In the genomic region with DNA sequence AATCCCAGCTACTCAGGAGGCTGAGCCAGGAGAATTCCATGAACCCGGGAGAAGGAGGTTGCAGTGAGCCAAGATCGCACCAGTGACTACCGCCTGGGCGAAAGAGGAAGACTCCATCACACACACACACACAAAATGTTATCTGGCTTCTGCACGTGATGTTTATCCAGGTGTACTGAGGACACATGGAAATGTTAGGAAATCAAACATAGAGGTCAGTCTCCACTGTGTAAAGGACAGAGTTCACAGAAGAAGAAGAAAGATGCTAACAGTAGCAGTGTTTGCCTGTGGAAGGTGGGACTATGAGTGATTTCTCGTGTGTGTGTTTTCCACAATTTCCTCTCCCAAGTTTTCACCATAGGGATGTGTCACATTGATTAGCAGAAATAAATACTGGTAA, we compare ENCODE assay signal across 1 cellular context.
A peak's percentile ranks its signal among the peaks of the same experiment; 100 is the strongest.
TF ChIP-seq lines count a peak whose summit lies in the region.

No MANE protein-coding gene starts in this region.

TF ChIP-seq in HepG2, 621 proteins besides CTCF, POLR2A, EP300 and RAD21 (continued from another document and continues in another):
- TF ChIP-seq MEIS2 (CRISPR knock-in tag; IDR thresholded peaks at IDR 0.05): no peak
- TF ChIP-seq, protein P1, sequence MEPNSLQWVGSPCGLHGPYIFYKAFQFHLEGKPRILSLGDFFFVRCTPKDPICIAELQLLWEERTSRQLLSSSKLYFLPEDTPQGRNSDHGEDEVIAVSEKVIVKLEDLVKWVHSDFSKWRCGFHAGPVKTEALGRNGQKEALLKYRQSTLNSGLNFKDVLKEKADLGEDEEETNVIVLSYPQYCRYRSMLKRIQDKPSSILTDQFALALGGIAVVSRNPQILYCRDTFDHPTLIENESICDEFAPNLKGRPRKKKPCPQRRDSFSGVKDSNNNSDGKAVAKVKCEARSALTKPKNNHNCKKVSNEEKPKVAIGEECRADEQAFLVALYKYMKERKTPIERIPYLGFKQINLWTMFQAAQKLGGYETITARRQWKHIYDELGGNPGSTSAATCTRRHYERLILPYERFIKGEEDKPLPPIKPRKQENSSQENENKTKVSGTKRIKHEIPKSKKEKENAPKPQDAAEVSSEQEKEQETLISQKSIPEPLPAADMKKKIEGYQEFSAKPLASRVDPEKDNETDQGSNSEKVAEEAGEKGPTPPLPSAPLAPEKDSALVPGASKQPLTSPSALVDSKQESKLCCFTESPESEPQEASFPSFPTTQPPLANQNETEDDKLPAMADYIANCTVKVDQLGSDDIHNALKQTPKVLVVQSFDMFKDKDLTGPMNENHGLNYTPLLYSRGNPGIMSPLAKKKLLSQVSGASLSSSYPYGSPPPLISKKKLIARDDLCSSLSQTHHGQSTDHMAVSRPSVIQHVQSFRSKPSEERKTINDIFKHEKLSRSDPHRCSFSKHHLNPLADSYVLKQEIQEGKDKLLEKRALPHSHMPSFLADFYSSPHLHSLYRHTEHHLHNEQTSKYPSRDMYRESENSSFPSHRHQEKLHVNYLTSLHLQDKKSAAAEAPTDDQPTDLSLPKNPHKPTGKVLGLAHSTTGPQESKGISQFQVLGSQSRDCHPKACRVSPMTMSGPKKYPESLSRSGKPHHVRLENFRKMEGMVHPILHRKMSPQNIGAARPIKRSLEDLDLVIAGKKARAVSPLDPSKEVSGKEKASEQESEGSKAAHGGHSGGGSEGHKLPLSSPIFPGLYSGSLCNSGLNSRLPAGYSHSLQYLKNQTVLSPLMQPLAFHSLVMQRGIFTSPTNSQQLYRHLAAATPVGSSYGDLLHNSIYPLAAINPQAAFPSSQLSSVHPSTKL (CRISPR knock-in tag; IDR thresholded peaks at IDR 0.05): peak; percentile 97
- TF ChIP-seq PPARG (CRISPR knock-in tag; conservative IDR thresholded peaks at IDR 0.05): peak; percentile 86
- TF ChIP-seq, protein P2, sequence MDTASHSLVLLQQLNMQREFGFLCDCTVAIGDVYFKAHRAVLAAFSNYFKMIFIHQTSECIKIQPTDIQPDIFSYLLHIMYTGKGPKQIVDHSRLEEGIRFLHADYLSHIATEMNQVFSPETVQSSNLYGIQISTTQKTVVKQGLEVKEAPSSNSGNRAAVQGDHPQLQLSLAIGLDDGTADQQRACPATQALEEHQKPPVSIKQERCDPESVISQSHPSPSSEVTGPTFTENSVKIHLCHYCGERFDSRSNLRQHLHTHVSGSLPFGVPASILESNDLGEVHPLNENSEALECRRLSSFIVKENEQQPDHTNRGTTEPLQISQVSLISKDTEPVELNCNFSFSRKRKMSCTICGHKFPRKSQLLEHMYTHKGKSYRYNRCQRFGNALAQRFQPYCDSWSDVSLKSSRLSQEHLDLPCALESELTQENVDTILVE (CRISPR knock-in tag; IDR thresholded peaks at IDR 0.05): peak; percentile 28; the same call in 1 of the 2 replicates
- TF ChIP-seq U2AF2 (IDR thresholded peaks at IDR 0.05; ENCODE audit: low read depth, low read length): no peak
- TF ChIP-seq ZFP36L2 (CRISPR knock-in tag; IDR thresholded peaks at IDR 0.05): no peak
- no peak for TF ChIP-seq ZNF780A (CRISPR knock-in tag; IDR thresholded peaks at IDR 0.05)
- TF ChIP-seq ZNF354B (CRISPR knock-in tag; IDR thresholded peaks at IDR 0.05): no peak
- TF ChIP-seq POLR2AphosphoS5 (IDR thresholded peaks at IDR 0.05; ENCODE audit: low read depth, low read length): no peak
- TF ChIP-seq HMG20B (CRISPR knock-in tag; conservative IDR thresholded peaks at IDR 0.05): 0 out of 2 replicates have a peak, but pooled peaks have one; percentile 51
- TF ChIP-seq NR1H2 (CRISPR knock-in tag; IDR thresholded peaks at IDR 0.05; ENCODE audit: borderline replicate concordance, low read depth): no peak
- no peak for TF ChIP-seq CAMTA2 (CRISPR knock-in tag; IDR thresholded peaks at IDR 0.05; ENCODE audit: borderline replicate concordance)
- TF ChIP-seq PLRG1 (conservative IDR thresholded peaks at IDR 0.05): no peak
- TF ChIP-seq THYN1 (CRISPR knock-in tag; IDR thresholded peaks at IDR 0.05; ENCODE audit: borderline replicate concordance, low read depth): no peak
- TF ChIP-seq, protein P3, sequence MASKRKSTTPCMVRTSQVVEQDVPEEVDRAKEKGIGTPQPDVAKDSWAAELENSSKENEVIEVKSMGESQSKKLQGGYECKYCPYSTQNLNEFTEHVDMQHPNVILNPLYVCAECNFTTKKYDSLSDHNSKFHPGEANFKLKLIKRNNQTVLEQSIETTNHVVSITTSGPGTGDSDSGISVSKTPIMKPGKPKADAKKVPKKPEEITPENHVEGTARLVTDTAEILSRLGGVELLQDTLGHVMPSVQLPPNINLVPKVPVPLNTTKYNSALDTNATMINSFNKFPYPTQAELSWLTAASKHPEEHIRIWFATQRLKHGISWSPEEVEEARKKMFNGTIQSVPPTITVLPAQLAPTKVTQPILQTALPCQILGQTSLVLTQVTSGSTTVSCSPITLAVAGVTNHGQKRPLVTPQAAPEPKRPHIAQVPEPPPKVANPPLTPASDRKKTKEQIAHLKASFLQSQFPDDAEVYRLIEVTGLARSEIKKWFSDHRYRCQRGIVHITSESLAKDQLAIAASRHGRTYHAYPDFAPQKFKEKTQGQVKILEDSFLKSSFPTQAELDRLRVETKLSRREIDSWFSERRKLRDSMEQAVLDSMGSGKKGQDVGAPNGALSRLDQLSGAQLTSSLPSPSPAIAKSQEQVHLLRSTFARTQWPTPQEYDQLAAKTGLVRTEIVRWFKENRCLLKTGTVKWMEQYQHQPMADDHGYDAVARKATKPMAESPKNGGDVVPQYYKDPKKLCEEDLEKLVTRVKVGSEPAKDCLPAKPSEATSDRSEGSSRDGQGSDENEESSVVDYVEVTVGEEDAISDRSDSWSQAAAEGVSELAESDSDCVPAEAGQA (IDR thresholded peaks at IDR 0.05; ENCODE audit: low read depth): no peak; the same call in 1 of the 2 replicates
- TF ChIP-seq, protein P3 (CRISPR knock-in tag; IDR thresholded peaks at IDR 0.05; ENCODE audit: borderline replicate concordance): no peak
- TF ChIP-seq, protein P4, sequence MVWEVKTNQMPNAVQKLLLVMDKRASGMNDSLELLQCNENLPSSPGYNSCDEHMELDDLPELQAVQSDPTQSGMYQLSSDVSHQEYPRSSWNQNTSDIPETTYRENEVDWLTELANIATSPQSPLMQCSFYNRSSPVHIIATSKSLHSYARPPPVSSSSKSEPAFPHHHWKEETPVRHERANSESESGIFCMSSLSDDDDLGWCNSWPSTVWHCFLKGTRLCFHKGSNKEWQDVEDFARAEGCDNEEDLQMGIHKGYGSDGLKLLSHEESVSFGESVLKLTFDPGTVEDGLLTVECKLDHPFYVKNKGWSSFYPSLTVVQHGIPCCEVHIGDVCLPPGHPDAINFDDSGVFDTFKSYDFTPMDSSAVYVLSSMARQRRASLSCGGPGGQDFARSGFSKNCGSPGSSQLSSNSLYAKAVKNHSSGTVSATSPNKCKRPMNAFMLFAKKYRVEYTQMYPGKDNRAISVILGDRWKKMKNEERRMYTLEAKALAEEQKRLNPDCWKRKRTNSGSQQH (CRISPR knock-in tag; IDR thresholded peaks at IDR 0.05; ENCODE audit: low read depth): 0 out of 2 replicates have a peak, but pooled peaks have one; percentile 47
- peak; percentile 92 for TF ChIP-seq ELF3 (CRISPR knock-in tag; IDR thresholded peaks at IDR 0.05)
- TF ChIP-seq ZNF746 (CRISPR knock-in tag; IDR thresholded peaks at IDR 0.05): peak; percentile 27; the same call in 1 of the 2 replicates
- peak; percentile 95 for TF ChIP-seq DPF2 (CRISPR knock-in tag; IDR thresholded peaks at IDR 0.05; ENCODE audit: borderline replicate concordance, low read depth)
- no peak for TF ChIP-seq ZNF256 (CRISPR knock-in tag; conservative IDR thresholded peaks at IDR 0.05)
- no peak for TF ChIP-seq ZNF484 (CRISPR knock-in tag; IDR thresholded peaks at IDR 0.05; ENCODE audit: borderline replicate concordance, low read depth)
- no peak for TF ChIP-seq RFXANK (CRISPR knock-in tag; IDR thresholded peaks at IDR 0.05)
- TF ChIP-seq, protein P5, sequence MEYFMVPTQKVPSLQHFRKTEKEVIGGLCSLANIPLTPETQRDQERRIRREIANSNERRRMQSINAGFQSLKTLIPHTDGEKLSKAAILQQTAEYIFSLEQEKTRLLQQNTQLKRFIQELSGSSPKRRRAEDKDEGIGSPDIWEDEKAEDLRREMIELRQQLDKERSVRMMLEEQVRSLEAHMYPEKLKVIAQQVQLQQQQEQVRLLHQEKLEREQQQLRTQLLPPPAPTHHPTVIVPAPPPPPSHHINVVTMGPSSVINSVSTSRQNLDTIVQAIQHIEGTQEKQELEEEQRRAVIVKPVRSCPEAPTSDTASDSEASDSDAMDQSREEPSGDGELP (IDR thresholded peaks at IDR 0.05; ENCODE audit: borderline replicate concordance, low read depth): peak; percentile 97
- no peak for TF ChIP-seq MZF1 (CRISPR knock-in tag; IDR thresholded peaks at IDR 0.05; ENCODE audit: borderline replicate concordance)
- TF ChIP-seq, protein P6, sequence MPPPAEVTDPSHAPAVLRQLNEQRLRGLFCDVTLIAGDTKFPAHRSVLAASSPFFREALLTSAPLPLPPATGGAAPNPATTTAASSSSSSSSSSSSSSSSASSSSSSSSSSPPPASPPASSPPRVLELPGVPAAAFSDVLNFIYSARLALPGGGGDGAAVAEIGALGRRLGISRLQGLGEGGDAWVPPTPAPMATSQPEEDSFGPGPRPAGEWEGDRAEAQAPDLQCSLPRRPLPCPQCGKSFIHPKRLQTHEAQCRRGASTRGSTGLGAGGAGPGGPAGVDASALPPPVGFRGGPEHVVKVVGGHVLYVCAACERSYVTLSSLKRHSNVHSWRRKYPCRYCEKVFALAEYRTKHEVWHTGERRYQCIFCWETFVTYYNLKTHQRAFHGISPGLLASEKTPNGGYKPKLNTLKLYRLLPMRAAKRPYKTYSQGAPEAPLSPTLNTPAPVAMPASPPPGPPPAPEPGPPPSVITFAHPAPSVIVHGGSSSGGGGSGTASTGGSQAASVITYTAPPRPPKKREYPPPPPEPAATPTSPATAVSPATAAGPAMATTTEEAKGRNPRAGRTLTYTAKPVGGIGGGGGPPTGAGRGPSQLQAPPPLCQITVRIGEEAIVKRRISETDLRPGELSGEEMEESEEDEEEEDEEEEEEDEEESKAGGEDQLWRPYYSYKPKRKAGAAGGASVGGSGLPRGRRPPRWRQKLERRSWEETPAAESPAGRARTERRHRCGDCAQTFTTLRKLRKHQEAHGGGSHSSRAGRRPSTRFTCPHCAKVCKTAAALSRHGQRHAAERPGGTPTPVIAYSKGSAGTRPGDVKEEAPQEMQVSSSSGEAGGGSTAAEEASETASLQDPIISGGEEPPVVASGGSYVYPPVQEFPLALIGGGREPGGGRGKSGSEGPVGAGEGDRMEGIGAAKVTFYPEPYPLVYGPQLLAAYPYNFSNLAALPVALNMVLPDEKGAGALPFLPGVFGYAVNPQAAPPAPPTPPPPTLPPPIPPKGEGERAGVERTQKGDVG (CRISPR knock-in tag; IDR thresholded peaks at IDR 0.05; ENCODE audit: borderline replicate concordance): peak; percentile 40; the same call in 1 of the 2 replicates
- peak; percentile 68; the same call in 1 of the 2 replicates for TF ChIP-seq MIXL1 (CRISPR knock-in tag; IDR thresholded peaks at IDR 0.05)
- TF ChIP-seq KDM3A (CRISPR knock-in tag; IDR thresholded peaks at IDR 0.05; ENCODE audit: low read depth): no peak; the same call in 1 of the 2 replicates
- no peak for TF ChIP-seq TMF1 (CRISPR knock-in tag; IDR thresholded peaks at IDR 0.05; ENCODE audit: low read depth)
- TF ChIP-seq ZNF605 (CRISPR knock-in tag; IDR thresholded peaks at IDR 0.05): no peak
- TF ChIP-seq ZFP41 (CRISPR knock-in tag; IDR thresholded peaks at IDR 0.05; ENCODE audit: borderline replicate concordance): no peak
- TF ChIP-seq ZNF788 (CRISPR knock-in tag; IDR thresholded peaks at IDR 0.05; ENCODE audit: borderline replicate concordance): peak; percentile 35; the same call in 1 of the 2 replicates
- 0 out of 2 replicates have a peak, but pooled peaks have one; percentile 24 for TF ChIP-seq SMAD3 (CRISPR knock-in tag; IDR thresholded peaks at IDR 0.05)
- TF ChIP-seq, protein P7, sequence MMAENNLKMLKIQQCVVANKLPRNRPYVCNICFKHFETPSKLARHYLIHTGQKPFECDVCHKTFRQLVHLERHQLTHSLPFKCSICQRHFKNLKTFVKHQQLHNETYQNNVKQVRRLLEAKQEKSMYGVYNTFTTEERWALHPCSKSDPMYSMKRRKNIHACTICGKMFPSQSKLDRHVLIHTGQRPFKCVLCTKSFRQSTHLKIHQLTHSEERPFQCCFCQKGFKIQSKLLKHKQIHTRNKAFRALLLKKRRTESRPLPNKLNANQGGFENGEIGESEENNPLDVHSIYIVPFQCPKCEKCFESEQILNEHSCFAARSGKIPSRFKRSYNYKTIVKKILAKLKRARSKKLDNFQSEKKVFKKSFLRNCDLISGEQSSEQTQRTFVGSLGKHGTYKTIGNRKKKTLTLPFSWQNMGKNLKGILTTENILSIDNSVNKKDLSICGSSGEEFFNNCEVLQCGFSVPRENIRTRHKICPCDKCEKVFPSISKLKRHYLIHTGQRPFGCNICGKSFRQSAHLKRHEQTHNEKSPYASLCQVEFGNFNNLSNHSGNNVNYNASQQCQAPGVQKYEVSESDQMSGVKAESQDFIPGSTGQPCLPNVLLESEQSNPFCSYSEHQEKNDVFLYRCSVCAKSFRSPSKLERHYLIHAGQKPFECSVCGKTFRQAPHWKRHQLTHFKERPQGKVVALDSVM (CRISPR knock-in tag; IDR thresholded peaks at IDR 0.05): peak; percentile 74; the same call in 1 of the 2 replicates
- TF ChIP-seq, protein P8, sequence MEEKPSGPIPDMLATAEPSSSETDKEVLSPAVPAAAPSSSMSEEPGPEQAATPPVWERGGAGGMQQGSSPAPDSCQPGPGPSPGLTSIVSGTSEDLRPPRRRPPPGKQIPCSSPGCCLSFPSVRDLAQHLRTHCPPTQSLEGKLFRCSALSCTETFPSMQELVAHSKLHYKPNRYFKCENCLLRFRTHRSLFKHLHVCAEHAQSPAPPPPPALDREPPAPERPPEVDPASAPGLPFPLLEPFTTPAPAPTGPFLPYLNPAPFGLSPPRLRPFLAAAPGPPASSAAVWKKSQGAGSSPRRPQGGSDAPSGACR (CRISPR knock-in tag; IDR thresholded peaks at IDR 0.05): peak; percentile 30; the same call in 1 of the 2 replicates
- TF ChIP-seq FOXP1 (IDR thresholded peaks at IDR 0.05): peak; percentile 83
- TF ChIP-seq FOXP1 (CRISPR knock-in tag; IDR thresholded peaks at IDR 0.05): peak; percentile 94
- TF ChIP-seq NR2C2 (CRISPR knock-in tag; IDR thresholded peaks at IDR 0.05; ENCODE audit: borderline replicate concordance): peak; percentile 89
